8 cellular contexts compared by ENCODE assay signal in the genomic region with DNA sequence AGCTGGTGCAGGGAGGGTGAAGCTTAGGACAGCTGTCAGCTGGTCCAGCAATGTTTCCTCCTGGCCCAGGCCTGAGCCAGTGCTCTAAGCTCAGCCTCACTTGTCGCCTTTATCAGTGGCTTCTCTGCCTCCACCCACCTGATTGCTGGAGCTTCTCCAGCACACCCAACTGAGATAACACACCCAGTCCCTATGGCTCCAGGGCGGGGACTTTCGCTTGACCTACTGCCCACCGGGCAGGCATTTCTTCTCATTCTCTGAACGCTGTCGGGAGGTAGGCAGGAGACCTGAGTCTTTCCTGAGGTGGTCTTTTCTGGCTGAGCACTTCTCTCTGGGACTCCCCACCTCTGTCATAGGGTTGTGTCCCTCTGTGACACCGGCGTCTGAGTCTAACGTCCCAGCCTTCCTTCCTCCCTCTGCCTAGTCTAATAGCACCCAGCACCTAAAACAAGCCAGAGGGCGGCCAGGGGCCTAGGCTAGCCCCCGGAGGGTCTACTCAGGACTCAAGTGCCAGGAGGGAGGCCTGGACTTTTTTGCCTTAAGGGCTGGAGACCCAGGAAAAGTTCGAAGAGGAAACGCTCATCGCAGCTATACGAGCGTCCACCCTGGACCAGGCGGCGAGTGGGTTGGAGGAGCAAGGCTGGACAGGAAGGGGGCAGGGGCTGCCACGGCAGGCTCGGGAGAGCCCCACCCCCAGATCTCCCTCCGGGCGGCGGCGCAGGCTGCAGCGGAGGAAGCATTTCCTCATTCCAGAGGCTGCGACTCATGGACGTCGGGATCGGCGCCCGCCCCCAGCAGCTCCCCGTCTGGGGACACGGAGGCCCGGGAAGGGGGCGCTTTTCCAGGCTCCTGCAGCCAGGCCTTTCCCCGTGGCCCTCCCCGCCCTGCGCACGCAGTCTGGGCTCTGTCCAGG. TPM values are rescaled to one million over a fixed set of nuclear protein-coding genes. Genes with fewer than 3 reads are reported as not detected.
A peak's percentile ranks its signal among the peaks of the same experiment; 100 is the strongest.
DNase-seq lines count a peak whose midpoint lies in the region; ATAC-seq and TF ChIP-seq lines count a peak whose summit lies in the region.

No MANE protein-coding gene starts in this region.

- DNase-seq in AG04450 (ENCODE audit: low read depth, low spot score) (peak; percentile 83), GM12865 (ENCODE audit: low read depth) (peak; percentile 21), Panc1 (ENCODE audit: low read depth, low spot score) (no peak), breast epithelium (ENCODE audit: low spot score in 2 of 2) (peak; percentile 82 to 88), renal cortical epithelial cell (ENCODE audit: low read depth) (peak; percentile 74)

- H3K27ac ChIP-seq in AG04450 (ENCODE audit: low read depth, low read length) (peak overlapping the region; percentile 99), Panc1 (ENCODE audit: low read length) (peak overlapping the region; percentile 93), breast epithelium (peak overlapping the region; percentile 97 to 99), iPS-18a (ENCODE audit: low read length) (peak overlapping the region; percentile 64)

- H3K4me1 ChIP-seq in Panc1 (ENCODE audit: control insufficient read depth, insufficient read depth, low read length): 0 out of 2 replicates have a peak, but pooled peaks cover 7% of the 10 kb centered on the region
- peaks cover 3 to 18% of the 10 kb centered on the region in 2 donors for H3K4me1 ChIP-seq in breast epithelium
- peaks cover 3% of the 10 kb centered on the region for H3K4me1 ChIP-seq in iPS-18a (ENCODE audit: control insufficient read depth, low read depth, low read length)

- in situ Hi-C loops in Panc1 (cut with HindIII; ENCODE audit: low pct_unique_long_range_greater_than_20kb, low sequenced_read_pairs): no loop called here

- CTCF ChIA-PET in AG04450 (lab: Charles Lee) (interaction anchor here (0.6 kb wide), 1 partner anchor 17 kb away, joined by 3 read pairs; no protein-coding TSS in a partner anchor), Panc1 (lab: Charles Lee) (interaction anchor here (0.6 kb wide), 1 partner anchor 160 kb away, joined by 4 read pairs; no protein-coding TSS in a partner anchor)

- no peaks in the 10 kb centered on the region; the same call in 1 of the 2 replicates for H3K9me3 ChIP-seq in AG04450 (ENCODE audit: control insufficient read depth, insufficient read depth, low read length)
- H3K9me3 ChIP-seq in Panc1 (ENCODE audit: control insufficient read depth, insufficient read depth, low read depth, low read length): no peaks in the 10 kb centered on the region
- no peaks in the 10 kb centered on the region for H3K9me3 ChIP-seq in breast epithelium
- no peaks in the 10 kb centered on the region for H3K9me3 ChIP-seq in iPS-18a (ENCODE audit: control insufficient read depth, low read depth, low read length)

- BruUV-seq in Panc1 (replicated peaks; lab: Mats Ljungman, UMichigan): TSS peak; percentile 62

- peak; percentile 20 for ATAC-seq in HG03066 (IDR thresholded peaks at IDR 0.05; ENCODE audit: low read depth, unreplicated experiment)
- ATAC-seq in Panc1: peak; percentile 67
- ATAC-seq in GM19328 (IDR thresholded peaks at IDR 0.05; ENCODE audit: unreplicated experiment): no peak

- TF ChIP-seq CTCF in AG04450 (IDR thresholded peaks at IDR 0.05; ENCODE audit: low read depth, low read length) (no peak), GM12865 (IDR thresholded peaks at IDR 0.05; ENCODE audit: insufficient read depth, low read depth, low read length, missing control alignments) (no peak), Panc1 (IDR thresholded peaks at IDR 0.05) (no peak), breast epithelium (IDR thresholded peaks at IDR 0.05) (no peak)

- POLR2A ChIA-PET in AG04450 (lab: Yijun Ruan, JAX): interaction anchor here (0.6 to 1.9 kb wide), 25 partner anchors 8 to 1351 kb away, joined by 3 to 32 read pairs (median 5); a partner anchor contains a TSS
- POLR2A ChIA-PET in Panc1 (lab: Charles Lee): no interaction called here

- intact Hi-C loops in Panc1 (cut with micrococcal nuclease; ENCODE audit: unreplicated experiment) (no loop called here), breast epithelium (cut with DNase I; ENCODE audit: low total_unique reads) (no loop called here)

- H3K27me3 ChIP-seq in AG04450 (ENCODE audit: control insufficient read depth, insufficient read depth, low read length): no peaks in the 10 kb centered on the region
- no peaks in the 10 kb centered on the region for H3K27me3 ChIP-seq in Panc1 (ENCODE audit: control insufficient read depth, insufficient read depth, low read length)
- H3K27me3 ChIP-seq in breast epithelium: no peaks in the 10 kb centered on the region
- no peaks in the 10 kb centered on the region for H3K27me3 ChIP-seq in iPS-18a (ENCODE audit: control insufficient read depth, insufficient read depth, low read length)

- peak overlapping the region; percentile 82 for H3K9ac ChIP-seq in iPS-18a (ENCODE audit: low read length)

- TF ChIP-seq POLR2A in breast epithelium (IDR thresholded peaks at IDR 0.05): no peak

- H3K36me3 ChIP-seq in Panc1 (ENCODE audit: control insufficient read depth, insufficient read depth, low read length) (peaks cover 10% of the 10 kb centered on the region; the same call in 1 of the 2 replicates), breast epithelium (no peaks in the 10 kb centered on the region), iPS-18a (ENCODE audit: control insufficient read depth, low read depth, low read length) (no peaks in the 10 kb centered on the region)

- H3K4me3 ChIP-seq in AG04450 (ENCODE audit: low read depth, low read length) (peak overlapping the region; percentile 97), GM12865 (ENCODE audit: low read depth, low read length) (peak overlapping the region; percentile 91), Panc1 (ENCODE audit: low read depth in 2 of 2, low read length in 2 of 2) (peak overlapping the region; percentile 90 to 92), breast epithelium (peak overlapping the region; percentile 88 to 98 (median 90)), iPS-18a (ENCODE audit: low read length) (peak overlapping the region; percentile 92)

RNA-seq across cellular contexts. Expression of a gene that starts 0.8 kb away (rescaled TPM):
- polyA plus RNA-seq in AG04450 (2011; rRNA removed): 163 and 178 TPM in 2 replicates
- polyA minus RNA-seq in AG04450 (2011; rRNA and poly(A)+ RNA removed): 134 and 149 TPM in 2 replicates
- total RNA-seq in Panc1 (2021; ENCODE audit: unreplicated experiment): 122 TPM
- polyA plus RNA-seq in Panc1 (2012; ENCODE audit: insufficient read length): 127 TPM
- 100 to 1,000 TPM in 2 of 3 donors, 10 to 100 TPM in 1; 79.6 to 134 (median 107) TPM for total RNA-seq in breast epithelium
- 389 and 414 TPM in 2 replicates for total RNA-seq in renal cortical epithelial cell

RNA-seq across cellular contexts. Expression of a gene that starts 1.0 kb away (rescaled TPM):
- polyA plus RNA-seq in AG04450 (2011; rRNA removed): 23.4 and 28.9 TPM in 2 replicates
- polyA minus RNA-seq in AG04450 (2011; rRNA and poly(A)+ RNA removed): 5.9 and 6.5 TPM in 2 replicates
- total RNA-seq in Panc1 (2021; ENCODE audit: unreplicated experiment) (65.9 TPM), breast epithelium (10 to 100 TPM; 12.5 to 19.0 (median 15.1) TPM), renal cortical epithelial cell (15.3 and 18.8 TPM in 2 replicates)
- 54.6 TPM for polyA plus RNA-seq in Panc1 (2012; ENCODE audit: insufficient read length)

RNA-seq across cellular contexts. Expression of a gene that starts 28.3 kb away (rescaled TPM):
- polyA plus RNA-seq in AG04450 (2011; rRNA removed): 4.5 and 6.4 TPM in 2 replicates
- polyA minus RNA-seq in AG04450 (2011; rRNA and poly(A)+ RNA removed): 4.5 and 5.7 TPM in 2 replicates
- total RNA-seq in Panc1 (2021; ENCODE audit: unreplicated experiment) (14.9 TPM), breast epithelium (1 to 10 TPM in 1 of 3 donors, under 1 TPM in 2; 0.29 to 2.0 (median 0.32) TPM), renal cortical epithelial cell (2.9 and 19.3 TPM in 2 replicates)
- polyA plus RNA-seq in Panc1 (2012; ENCODE audit: insufficient read length): 24.5 TPM

RNA-seq across cellular contexts. Expression of a gene that starts 31.1 kb away (rescaled TPM):
- polyA plus RNA-seq in AG04450 (2011; rRNA removed): 4.2 and 5.7 TPM in 2 replicates
- polyA minus RNA-seq in AG04450 (2011; rRNA and poly(A)+ RNA removed): 6.4 and 6.7 TPM in 2 replicates
- total RNA-seq in Panc1 (2021; ENCODE audit: unreplicated experiment) (20.4 TPM), breast epithelium (10 to 100 TPM; 20.0 to 31.0 (median 20.1) TPM), renal cortical epithelial cell (14.2 and 17.8 TPM in 2 replicates)
- 18.0 TPM for polyA plus RNA-seq in Panc1 (2012; ENCODE audit: insufficient read length)

RNA-seq across cellular contexts. Expression of a gene that starts 31.6 kb away (rescaled TPM):
- polyA plus RNA-seq in AG04450 (2011; rRNA removed): 8.7 and 10.9 TPM in 2 replicates
- polyA minus RNA-seq in AG04450 (2011; rRNA and poly(A)+ RNA removed): 14.9 and 20.0 TPM in 2 replicates
- total RNA-seq in Panc1 (2021; ENCODE audit: unreplicated experiment) (8.4 TPM), breast epithelium (10 to 100 TPM in 2 of 3 donors, 1 to 10 TPM in 1; 9.5 to 17.4 (median 16.4) TPM), renal cortical epithelial cell (13.8 and 21.2 TPM in 2 replicates)
- polyA plus RNA-seq in Panc1 (2012; ENCODE audit: insufficient read length): 5.3 TPM
